1 cellular context compared by ENCODE assay signal in genomic region chr5:56670916-56671315, GRCh38.
TF ChIP-seq lines count a peak whose summit lies in the region.

No MANE protein-coding gene starts in this region.

TF ChIP-seq in HCT116, 20 proteins besides CTCF, POLR2A, EP300 and RAD21 (continued from another document):
- TF ChIP-seq SRF (IDR thresholded peaks at IDR 0.05; ENCODE audit: low read depth) = no peak
